1 cellular context compared by ENCODE assay signal in genomic region chr16:84599528-84600202, GRCh38.
TF ChIP-seq lines count a peak whose summit lies in the region.

No MANE protein-coding gene starts in this region.

TF ChIP-seq in HepG2, 621 proteins besides CTCF, POLR2A, EP300 and RAD21 (continued from another document and continues in another):
- TF ChIP-seq ZHX2 (IDR thresholded peaks at IDR 0.05; ENCODE audit: low read depth) (no peak), ZHX2 (CRISPR knock-in tag; IDR thresholded peaks at IDR 0.05; ENCODE audit: borderline replicate concordance) (no peak), GATAD1 (CRISPR knock-in tag; IDR thresholded peaks at IDR 0.05) (0 out of 2 replicates have a peak, but pooled peaks have one; percentile 12), CCDC6 (CRISPR knock-in tag; IDR thresholded peaks at IDR 0.05) (peak; percentile 72), NCOA5 (CRISPR knock-in tag; IDR thresholded peaks at IDR 0.05) (no peak), ZNF251 (CRISPR knock-in tag; IDR thresholded peaks at IDR 0.05) (no peak), CBFB (CRISPR knock-in tag; IDR thresholded peaks at IDR 0.05) (no peak), FUBP1 (CRISPR knock-in tag; IDR thresholded peaks at IDR 0.05; ENCODE audit: borderline replicate concordance) (no peak), TRIM24 (CRISPR knock-in tag; IDR thresholded peaks at IDR 0.05) (no peak), LCORL (IDR thresholded peaks at IDR 0.05) (peak; percentile 28; the same call in 1 of the 2 replicates), LCORL (CRISPR knock-in tag; IDR thresholded peaks at IDR 0.05) (peak; percentile 85), PCBP1 (IDR thresholded peaks at IDR 0.05; ENCODE audit: borderline replicate concordance, low read depth, low read length) (no peak), YEATS4 (CRISPR knock-in tag; IDR thresholded peaks at IDR 0.05; ENCODE audit: borderline replicate concordance) (no peak; the same call in 1 of the 2 replicates), TBP (CRISPR knock-in tag; IDR thresholded peaks at IDR 0.05) (no peak), HNRNPLL (IDR thresholded peaks at IDR 0.05; ENCODE audit: low read depth, low read length, poor library complexity, severe bottlenecking) (no peak), PRPF4 (IDR thresholded peaks at IDR 0.05; ENCODE audit: low read depth, low read length, poor library complexity, severe bottlenecking) (no peak), ZNF460 (CRISPR knock-in tag; IDR thresholded peaks at IDR 0.05; ENCODE audit: borderline replicate concordance) (no peak), ZBTB4 (CRISPR knock-in tag; IDR thresholded peaks at IDR 0.05; ENCODE audit: borderline replicate concordance) (no peak), ZNF557 (CRISPR knock-in tag; IDR thresholded peaks at IDR 0.05) (no peak; the same call in 1 of the 2 replicates), PTBP1 (IDR thresholded peaks at IDR 0.05; ENCODE audit: low read depth, low read length, poor library complexity, severe bottlenecking) (no peak), ZNF879 (CRISPR knock-in tag; IDR thresholded peaks at IDR 0.05) (no peak), HNF1B (CRISPR knock-in tag; IDR thresholded peaks at IDR 0.05) (peak; percentile 81), FOXO1 (CRISPR knock-in tag; IDR thresholded peaks at IDR 0.05) (peak; percentile 75), NR2F1 (CRISPR knock-in tag; IDR thresholded peaks at IDR 0.05) (0 out of 4 replicates have a peak, but pooled peaks of 1 of the 2 experiments have one; percentile 47), BATF2 (CRISPR knock-in tag; IDR thresholded peaks at IDR 0.05) (no peak), TIGD3 (CRISPR knock-in tag; IDR thresholded peaks at IDR 0.05; ENCODE audit: borderline replicate concordance) (no peak; the same call in 1 of the 2 replicates), ZNF383 (CRISPR knock-in tag; IDR thresholded peaks at IDR 0.05; ENCODE audit: borderline replicate concordance) (no peak), ZNF121 (CRISPR knock-in tag; IDR thresholded peaks at IDR 0.05) (peak; percentile 58; the same call in 1 of the 2 replicates), MBNL3 (CRISPR knock-in tag; conservative IDR thresholded peaks at IDR 0.05) (no peak), RXRB (CRISPR knock-in tag; IDR thresholded peaks at IDR 0.05; ENCODE audit: borderline replicate concordance) (peak; percentile 90), PBX2 (CRISPR knock-in tag; IDR thresholded peaks at IDR 0.05) (no peak), ZMYM2 (CRISPR knock-in tag; IDR thresholded peaks at IDR 0.05) (peak; percentile 20; the same call in 1 of the 2 replicates), CHD4 (IDR thresholded peaks at IDR 0.05; ENCODE audit: borderline replicate concordance, low read length) (no peak), CBX2 (IDR thresholded peaks at IDR 0.05; ENCODE audit: low read depth, low read length) (no peak), CBX2 (CRISPR knock-in tag; IDR thresholded peaks at IDR 0.05; ENCODE audit: low read depth) (no peak), ZSCAN21 (CRISPR knock-in tag; IDR thresholded peaks at IDR 0.05; ENCODE audit: borderline replicate concordance) (peak; percentile 4; the same call in 1 of the 2 replicates), ZNF501 (CRISPR knock-in tag; IDR thresholded peaks at IDR 0.05) (peak; percentile 22), TCF12 (IDR thresholded peaks at IDR 0.05) (no peak), TCF12 (CRISPR knock-in tag; IDR thresholded peaks at IDR 0.05) (no peak), ZZZ3 (CRISPR knock-in tag; IDR thresholded peaks at IDR 0.05; ENCODE audit: borderline replicate concordance) (no peak), ATF6 (CRISPR knock-in tag; conservative IDR thresholded peaks at IDR 0.05) (no peak), HCFC1 (IDR thresholded peaks at IDR 0.05; ENCODE audit: low read depth, low read length) (no peak), ZNF431 (CRISPR knock-in tag; IDR thresholded peaks at IDR 0.05; ENCODE audit: borderline replicate concordance, low read depth) (no peak), ZBTB1 (CRISPR knock-in tag; IDR thresholded peaks at IDR 0.05; ENCODE audit: borderline replicate concordance) (no peak), RFX3 (CRISPR knock-in tag; IDR thresholded peaks at IDR 0.05) (peak; percentile 78)
